16 cellular contexts compared by ENCODE assay signal in genomic region chr12:4441355-4442330, GRCh38. TPM values are rescaled to one million over a fixed set of nuclear protein-coding genes. Genes with fewer than 3 reads are reported as not detected.
DNase-seq lines count a peak whose midpoint lies in the region; ATAC-seq and TF ChIP-seq lines count a peak whose summit lies in the region.
"Had no signal": no experiment of that assay in that cellular context is flagged by ENCODE, and none has a peak within 500 bp of the region (broad histone marks: within the 10 kb centered on the region; RNA-seq: fewer than 3 reads in every experiment).

No MANE protein-coding gene starts in this region.

- H3K27ac ChIP-seq in mesodermal cell (ENCODE audit: low read depth, low read length, severe bottlenecking): peak overlapping the region; percentile 50
- H3K27ac ChIP-seq: pancreas had no signal

- H3K4me3 ChIP-seq in mesodermal cell (ENCODE audit: extremely low read depth, insufficient read depth, low read length, poor library complexity, severe bottlenecking): no peak overlapping the region
- H3K4me3 ChIP-seq: pancreas had no signal

- H3K27me3 Mint-ChIP-seq in WTC11 (ENCODE audit: low read depth): peaks cover 6% of the 10 kb centered on the region; the same call in 1 of the 2 replicates

- H3K9me3 Mint-ChIP-seq in WTC11: no peaks in the 10 kb centered on the region

- no peak for TF ChIP-seq CTCF in WTC11 (IDR thresholded peaks at IDR 0.05)

- intact Hi-C loops in left colon (cut with DNase I, micrococcal nuclease): no loop called here

- H3K4me3 Mint-ChIP-seq in WTC11: peak overlapping the region; percentile 22

- H3K36me3 Mint-ChIP-seq in WTC11: no peaks in the 10 kb centered on the region

- H3K4me1 ChIP-seq in mesodermal cell (ENCODE audit: control insufficient read depth, insufficient read depth, low read length, poor library complexity, severe bottlenecking): peaks cover 17% of the 10 kb centered on the region
- H3K4me1 ChIP-seq: pancreas had no signal

- peaks cover 76% of the 10 kb centered on the region for H3K4me1 Mint-ChIP-seq in WTC11

- POLR2A ChIA-PET in WTC11 (lab: Charles Lee): no interaction called here

- CTCF ChIA-PET in WTC11 (lab: Charles Lee): interaction anchor here (1.0 to 1.6 kb wide), 3 partner anchors 9 to 21 kb away, joined by 3 to 4 read pairs (median 3); no protein-coding TSS in a partner anchor

- ATAC-seq in WTC11 (peak; percentile 46), left colon (no peak)
- ATAC-seq: pancreas had no signal

- no peaks in the 10 kb centered on the region for H3K36me3 ChIP-seq in mesodermal cell (ENCODE audit: control insufficient read depth, insufficient read depth, low read length)
- H3K36me3 ChIP-seq: pancreas had no signal

- H3K27ac Mint-ChIP-seq in WTC11: no peak overlapping the region

- WGBS in mesodermal cell (ENCODE audit: insufficient coverage in 2 of 2), 2 experiments: 21 to 22% methylated on average over 10 to 11 of the region's 18 CpGs

- DNase-seq in COLO668 (lab: John Stamatoyannopoulos, UW; ENCODE audit: unreplicated experiment): peak; percentile 7
- DNase-seq in NCI-H1092 (lab: John Stamatoyannopoulos, UW): peak; percentile 67
- no peak for DNase-seq in WTC11 (ENCODE audit: low spot score)
- DNase-seq in SHP77 treated with DMSO at 0.1 percent for 48 hours (lab: John Stamatoyannopoulos, UW): no peak
- no peak for DNase-seq in left colon
- DNase-seq in stimulated activated CD4-positive, alpha-beta T cell treated with anti-CD3 and anti-CD28 coated beads, Interleukin-4, amount 100 ng/mL, for 24 hours: no peak
- no peak for DNase-seq in activated CD4-positive, alpha-beta T cell treated with anti-CD3 and anti-CD28 coated beads for 4 hours
- DNase-seq: activated T-cell treated with anti-CD3 and anti-CD28 coated beads for 4 hours, aorta, C1 segment of cervical spinal cord, NCI-H446 treated with DMSO at 0.1 percent for 48 hours, pancreas had no signal

- H3K9me3 ChIP-seq in mesodermal cell (ENCODE audit: control insufficient read depth, low read length): no peaks in the 10 kb centered on the region
- H3K9me3 ChIP-seq: pancreas had no signal

TF ChIP-seq in WTC11, 78 proteins besides CTCF, POLR2A, EP300 and RAD21 (continues in another document):
- TF ChIP-seq ZBTB43 (CRISPR knock-in tag; IDR thresholded peaks at IDR 0.05) (no peak), MXD4 (CRISPR knock-in tag; IDR thresholded peaks at IDR 0.05; ENCODE audit: borderline replicate concordance) (no peak), ESRRA (CRISPR knock-in tag; IDR thresholded peaks at IDR 0.05; ENCODE audit: borderline replicate concordance) (no peak), STAT6 (CRISPR knock-in tag; conservative IDR thresholded peaks at IDR 0.05; ENCODE audit: low read depth) (no peak), ETV6 (CRISPR knock-in tag; IDR thresholded peaks at IDR 0.05) (no peak), ATF1 (CRISPR knock-in tag; IDR thresholded peaks at IDR 0.05) (no peak), NFE2L1 (CRISPR knock-in tag; IDR thresholded peaks at IDR 0.05) (no peak), SMAD3 (CRISPR knock-in tag; IDR thresholded peaks at IDR 0.05; ENCODE audit: borderline replicate concordance) (no peak), SP1 (CRISPR knock-in tag; conservative IDR thresholded peaks at IDR 0.05) (peak; percentile 29; the same call in 1 of the 2 replicates), MAX (CRISPR knock-in tag; IDR thresholded peaks at IDR 0.05) (no peak), ZNF219 (CRISPR knock-in tag; IDR thresholded peaks at IDR 0.05; ENCODE audit: borderline replicate concordance) (no peak), USF1 (CRISPR knock-in tag; IDR thresholded peaks at IDR 0.05) (no peak), GTF2I (CRISPR knock-in tag; conservative IDR thresholded peaks at IDR 0.05) (no peak), IRF2 (CRISPR knock-in tag; IDR thresholded peaks at IDR 0.05; ENCODE audit: borderline replicate concordance, low read depth) (no peak), TP53 (CRISPR knock-in tag; IDR thresholded peaks at IDR 0.05) (0 out of 2 replicates have a peak, but pooled peaks have one; percentile 59), ZNF396 (CRISPR knock-in tag; IDR thresholded peaks at IDR 0.05; ENCODE audit: borderline replicate concordance) (no peak), NR2C2 (CRISPR knock-in tag; IDR thresholded peaks at IDR 0.05) (no peak), TCF7 (CRISPR knock-in tag; IDR thresholded peaks at IDR 0.05; ENCODE audit: low read depth) (no peak), PRRX2 (CRISPR knock-in tag; IDR thresholded peaks at IDR 0.05) (no peak), CREM (CRISPR knock-in tag; IDR thresholded peaks at IDR 0.05) (peak; percentile 46; the same call in 1 of the 2 replicates), E2F5 (CRISPR knock-in tag; IDR thresholded peaks at IDR 0.05) (0 out of 2 replicates have a peak, but pooled peaks have one; percentile 34), NR1H2 (CRISPR knock-in tag; IDR thresholded peaks at IDR 0.05) (no peak), ZNF121 (CRISPR knock-in tag; IDR thresholded peaks at IDR 0.05) (no peak), GABPB1 (CRISPR knock-in tag; IDR thresholded peaks at IDR 0.05) (no peak), ZNF423 (CRISPR knock-in tag; IDR thresholded peaks at IDR 0.05) (peak; percentile 54), IRF1 (CRISPR knock-in tag; IDR thresholded peaks at IDR 0.05) (no peak), ZNF138 (CRISPR knock-in tag; conservative IDR thresholded peaks at IDR 0.05) (no peak), JUN (CRISPR knock-in tag; IDR thresholded peaks at IDR 0.05) (no peak)

RNA-seq across cellular contexts. Expression of gene FGF6, which starts 4.0 kb away (rescaled TPM):
- total RNA-seq in WTC11 (2021): not detected in 3 replicates
- not detected for polyA plus RNA-seq in mesodermal cell (2013, experiment 1 of 2)
- not detected for polyA plus RNA-seq in mesodermal cell (2013, experiment 2 of 2)
- not detected for total RNA-seq in left colon
- total RNA-seq: aorta; epithelial cell of proximal tubule; pancreas; T-helper 1 cell treated with Interleukin-12 subunit alpha and Interleukin-12 subunit beta and Interleukin-4 antibody, amounts not matched to agents 30 ng/mL and 1 ng/mL, for 36 hours had no signal
- polyA plus RNA-seq: aorta, keratinocyte, pancreas had no signal

Comparison
In these comparisons a context has a peak if more than half of its experiments do, and no peak if none do; other contexts are left out.
1. DNase-seq: peak in COLO668 (single experiment) and NCI-H1092 (single experiment); none in WTC11 (single experiment), SHP77 treated with DMSO at 0.1 percent for 48 hours (single experiment), left colon (0 of 2), stimulated activated CD4-positive, alpha-beta T cell treated with anti-CD3 and anti-CD28 coated beads, Interleukin-4, amount 100 ng/mL, for 24 hours (single experiment) and activated CD4-positive, alpha-beta T cell treated with anti-CD3 and anti-CD28 coated beads for 4 hours (0 of 2).